8 cellular contexts compared by ENCODE assay signal in the genomic region with DNA sequence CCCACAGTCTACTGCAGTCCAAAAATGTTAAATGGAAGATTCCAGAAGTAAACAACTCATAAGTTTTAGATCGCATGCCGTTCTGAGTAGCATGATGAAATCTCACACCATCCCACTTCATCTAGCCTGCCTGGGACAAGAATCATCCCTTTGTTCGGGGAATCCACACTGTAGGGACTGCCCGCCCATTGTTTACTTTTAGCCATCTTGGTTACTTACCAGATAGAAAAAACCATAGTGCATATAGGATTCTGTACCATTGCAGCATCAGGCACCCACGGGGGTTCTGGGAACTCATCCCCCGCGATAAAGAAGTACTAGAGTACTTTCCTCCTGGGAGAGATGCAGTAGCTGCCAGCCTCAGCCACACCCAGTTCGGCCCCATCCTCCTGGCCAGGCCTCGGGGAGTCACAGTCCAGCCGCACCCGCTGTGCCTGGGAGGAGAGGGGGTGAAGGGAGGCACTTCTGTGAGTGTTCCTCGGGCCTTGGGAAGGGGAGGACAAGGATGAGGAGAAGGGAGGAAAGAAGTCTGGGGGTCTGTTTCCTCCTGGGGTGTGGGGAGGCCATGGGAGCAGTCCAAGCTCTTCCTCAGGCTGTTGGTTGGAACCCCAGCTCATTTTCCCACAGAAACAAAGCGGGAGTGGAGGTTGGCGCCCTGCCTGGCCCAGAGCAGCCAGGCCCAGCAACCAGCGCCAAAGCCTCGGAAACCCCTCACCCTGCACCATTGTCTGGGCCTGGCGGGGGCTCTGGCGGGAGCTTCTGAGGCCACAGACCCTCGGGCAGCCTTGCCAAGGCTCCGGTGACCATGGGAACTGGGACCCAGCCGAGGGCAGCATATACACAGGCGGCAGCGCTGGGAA. TPM values are rescaled to one million over a fixed set of nuclear protein-coding genes. Genes with fewer than 3 reads are reported as not detected.
DNase-seq lines count a peak whose midpoint lies in the region; ATAC-seq and TF ChIP-seq lines count a peak whose summit lies in the region.
"Had no signal": no experiment of that assay in that cellular context is flagged by ENCODE, and none has a peak within 500 bp of the region (broad histone marks: within the 10 kb centered on the region; RNA-seq: fewer than 3 reads in every experiment).

No MANE protein-coding gene starts in this region.

- H3K4me3 ChIP-seq in WI38 (ENCODE audit: low read depth, low read length): peak overlapping the region; percentile 51
- peak overlapping the region; percentile 48 for H3K4me3 ChIP-seq in left ventricle myocardium inferior
- H3K4me3 ChIP-seq in tibial artery: peak overlapping the region; percentile 32 to 38
- H3K4me3 ChIP-seq: cardiac muscle cell had no signal

- H3K27ac ChIP-seq in left ventricle myocardium inferior (replicated peaks): peak overlapping the region; percentile 90
- H3K27ac ChIP-seq in tibial artery: peak overlapping the region; percentile 92 to 97
- H3K27ac ChIP-seq: cardiac muscle cell had no signal

- no peak for TF ChIP-seq POLR2A in GM18505 (IDR thresholded peaks at IDR 0.05; ENCODE audit: borderline replicate concordance, extremely low read depth, insufficient read depth, insufficient read length)

- H3K27me3 ChIP-seq in left ventricle myocardium inferior (ENCODE audit: low read depth): no peaks in the 10 kb centered on the region
- H3K27me3 ChIP-seq in tibial artery: no peaks in the 10 kb centered on the region
- H3K27me3 ChIP-seq: cardiac muscle cell had no signal

- H3K36me3 ChIP-seq in left ventricle myocardium inferior (peaks cover 10% of the 10 kb centered on the region), tibial artery (peaks cover 3 to 9% (median 9%) of the 10 kb centered on the region in 3 donors)
- H3K36me3 ChIP-seq: cardiac muscle cell had no signal

- peak; percentile 74 for DNase-seq in left ventricle myocardium inferior
- peak; percentile 78 to 88 for DNase-seq in tibial artery
- DNase-seq: NCI-H524 had no signal

- no peak for TF ChIP-seq CTCF in WI38 (IDR thresholded peaks at IDR 0.05; ENCODE audit: low read depth, low read length)
- no peak for TF ChIP-seq CTCF in left ventricle myocardium inferior (IDR thresholded peaks at IDR 0.05; ENCODE audit: borderline replicate concordance)
- TF ChIP-seq CTCF in tibial artery (IDR thresholded peaks at IDR 0.05): no peak

- H3K9me3 ChIP-seq in left ventricle myocardium inferior (replicated peaks) (no peaks in the 10 kb centered on the region), tibial artery (no peaks in the 10 kb centered on the region)

- ATAC-seq in GM18505 (IDR thresholded peaks at IDR 0.05; ENCODE audit: unreplicated experiment) (no peak), GM21825 (IDR thresholded peaks at IDR 0.05; ENCODE audit: unreplicated experiment) (no peak), GM19452 (IDR thresholded peaks at IDR 0.05; ENCODE audit: unreplicated experiment) (no peak)

- H3K4me1 ChIP-seq in left ventricle myocardium inferior: peaks cover 74% of the 10 kb centered on the region
- peaks cover 11 to 71% (median 58%) of the 10 kb centered on the region in 4 donors for H3K4me1 ChIP-seq in tibial artery

- intact Hi-C loops in left ventricle myocardium inferior (cut with micrococcal nuclease) (no loop called here), tibial artery (cut with DNase I; ENCODE audit: low total_unique reads) (no loop called here)

RNA-seq across cellular contexts. Expression of gene TRIM47, which starts 8.9 kb away (rescaled TPM):
- 27.5 TPM for total RNA-seq in left ventricle myocardium inferior

RNA-seq across cellular contexts. Expression of gene WBP2, which starts 14.4 kb away (rescaled TPM):
- total RNA-seq in left ventricle myocardium inferior: 144 TPM

RNA-seq across cellular contexts. Expression of gene UNC13D, which starts 25.3 kb away (rescaled TPM):
- total RNA-seq in left ventricle myocardium inferior: 13.3 TPM

RNA-seq across cellular contexts. Expression of gene TRIM65, which starts 27.2 kb away (rescaled TPM):
- 10.2 TPM for total RNA-seq in left ventricle myocardium inferior

RNA-seq across cellular contexts. Expression of gene MRPL38, which starts 35.2 kb away (rescaled TPM):
- total RNA-seq in left ventricle myocardium inferior: 104 TPM
